Comparison of ENCODE assay signal across 18 cellular contexts in genomic region chr7:26439502-26440252, GRCh38.
DNase-seq lines count a peak whose midpoint lies in the region; ATAC-seq and TF ChIP-seq lines count a peak whose summit lies in the region.
"Had no signal": no experiment of that assay in that cellular context is flagged by ENCODE, and none has a peak within 500 bp of the region (broad histone marks: within the 10 kb centered on the region; RNA-seq: fewer than 3 reads in every experiment).

No MANE protein-coding gene starts in this region.

- peak; percentile 48 for DNase-seq in NCI-H1105 treated with DMSO at 0.1 percent for 48 hours (lab: John Stamatoyannopoulos, UW)
- DNase-seq in NCI-H510A (lab: John Stamatoyannopoulos, UW), result peak; percentile 48
- no peak for DNase-seq in endodermal cell
- DNase-seq in progenitor cell of endocrine pancreas (ENCODE audit: low spot score, unreplicated experiment), result no peak
- DNase-seq in NCI-H2029 (lab: John Stamatoyannopoulos, UW), result no peak
- DNase-seq: activated CD8-positive, alpha-beta T cell treated with anti-CD3 and anti-CD28 coated beads for 36 hours; activated T-cell treated with anti-CD3 and anti-CD28 coated beads, Interleukin-2, amount 50 U/mL, for 4 hours; cortex of kidney; KG1; left ventricle myocardium inferior; NCI-H1694; small intestine; thyroid gland had no signal

- peaks cover under 1% of the 10 kb centered on the region for H3K27me3 Mint-ChIP-seq in endodermal cell (ENCODE audit: insufficient read depth)
- no peaks in the 10 kb centered on the region for H3K27me3 Mint-ChIP-seq in progenitor cell of endocrine pancreas
- H3K27me3 Mint-ChIP-seq: B cell had no signal

- no peak overlapping the region for H3K9ac ChIP-seq in endodermal cell (ENCODE audit: extremely low read depth, low read length, poor library complexity, severe bottlenecking)

- H3K4me1 Mint-ChIP-seq in endodermal cell (peaks cover 12% of the 10 kb centered on the region), progenitor cell of endocrine pancreas (ENCODE audit: low read depth) (peaks cover 48% of the 10 kb centered on the region)
- H3K4me1 Mint-ChIP-seq: B cell had no signal

- H3K9me3 ChIP-seq in endodermal cell (ENCODE audit: control insufficient read depth, low read length), result no peaks in the 10 kb centered on the region
- H3K9me3 ChIP-seq: gastroesophageal sphincter, left ventricle myocardium inferior, thyroid gland had no signal

- H3K4me3 Mint-ChIP-seq in endodermal cell, result no peak overlapping the region
- no peak overlapping the region for H3K4me3 Mint-ChIP-seq in progenitor cell of endocrine pancreas (ENCODE audit: low read depth)
- H3K4me3 Mint-ChIP-seq: activated CD8-positive, alpha-beta T cell treated with anti-CD3 and anti-CD28 coated beads for 36 hours; activated T-cell treated with anti-CD3 and anti-CD28 coated beads, Interleukin-2, amount 50 U/mL, for 4 hours; B cell had no signal

- peaks cover 10% of the 10 kb centered on the region for H3K4me1 ChIP-seq in endodermal cell (ENCODE audit: control insufficient read depth, insufficient read depth, low read length)
- H3K4me1 ChIP-seq: gastroesophageal sphincter, left ventricle myocardium inferior, thyroid gland had no signal

- no peak overlapping the region for H3K4me3 ChIP-seq in endodermal cell (ENCODE audit: low read length)
- H3K4me3 ChIP-seq: gastroesophageal sphincter, left ventricle myocardium inferior, thyroid gland had no signal

- ATAC-seq in GM18511 (IDR thresholded peaks at IDR 0.05; ENCODE audit: unreplicated experiment) (no peak), GM19467 (IDR thresholded peaks at IDR 0.05; ENCODE audit: unreplicated experiment) (no peak)
- ATAC-seq: activated CD8-positive, alpha-beta T cell treated with anti-CD3 and anti-CD28 coated beads for 36 hours; activated naive CD4-positive, alpha-beta T cell treated with anti-CD3 and anti-CD28 coated beads, Interleukin-2, amount 50 U/mL, for 72 hours; activated T-cell treated with anti-CD3 and anti-CD28 coated beads, Interleukin-2, amount 50 U/mL, for 4 hours; gastroesophageal sphincter had no signal

- H3K27ac Mint-ChIP-seq in endodermal cell (no peak overlapping the region), progenitor cell of endocrine pancreas (peak overlapping the region; percentile 33)
- H3K27ac Mint-ChIP-seq: activated CD8-positive, alpha-beta T cell treated with anti-CD3 and anti-CD28 coated beads for 36 hours; activated naive CD4-positive, alpha-beta T cell treated with anti-CD3 and anti-CD28 coated beads, Interleukin-2, amount 50 U/mL, for 72 hours; B cell had no signal

- H3K9me3 Mint-ChIP-seq in endodermal cell, result no peaks in the 10 kb centered on the region
- no peaks in the 10 kb centered on the region for H3K9me3 Mint-ChIP-seq in progenitor cell of endocrine pancreas (ENCODE audit: low read depth)
- H3K9me3 Mint-ChIP-seq: activated CD8-positive, alpha-beta T cell treated with anti-CD3 and anti-CD28 coated beads for 36 hours; activated naive CD4-positive, alpha-beta T cell treated with anti-CD3 and anti-CD28 coated beads, Interleukin-2, amount 50 U/mL, for 72 hours; activated T-cell treated with anti-CD3 and anti-CD28 coated beads, Interleukin-2, amount 50 U/mL, for 4 hours had no signal

- H3K36me3 ChIP-seq in endodermal cell (ENCODE audit: control insufficient read depth, insufficient read depth, low read length), result no peaks in the 10 kb centered on the region
- H3K36me3 ChIP-seq: gastroesophageal sphincter, left ventricle myocardium inferior, thyroid gland had no signal

- no peaks in the 10 kb centered on the region for H3K27me3 ChIP-seq in endodermal cell (ENCODE audit: control insufficient read depth, insufficient read depth, low read length, poor library complexity, severe bottlenecking)
- H3K27me3 ChIP-seq: thyroid gland had no signal

- H3K36me3 Mint-ChIP-seq in endodermal cell (ENCODE audit: low read depth), result no peaks in the 10 kb centered on the region
- no peaks in the 10 kb centered on the region for H3K36me3 Mint-ChIP-seq in progenitor cell of endocrine pancreas (ENCODE audit: insufficient read depth)
- H3K36me3 Mint-ChIP-seq: activated naive CD4-positive, alpha-beta T cell treated with anti-CD3 and anti-CD28 coated beads, Interleukin-2, amount 50 U/mL, for 72 hours had no signal

- WGBS in endodermal cell (ENCODE audit: insufficient coverage in 1 of 2, insufficient read length in 1 of 2), 2 experiments, result 77 to 85% methylated on average over 8 of the region's 8 CpGs

- H3K27ac ChIP-seq in endodermal cell (ENCODE audit: low read depth, low read length), result peak overlapping the region; percentile 95
- H3K27ac ChIP-seq: gastroesophageal sphincter, left ventricle myocardium inferior, thyroid gland had no signal

- TF ChIP-seq CTCF in endodermal cell (conservative IDR thresholded peaks at IDR 0.05) (no peak), progenitor cell of endocrine pancreas (IDR thresholded peaks at IDR 0.05; ENCODE audit: unreplicated experiment) (no peak)

Comparison
In these comparisons a context has a peak if more than half of its experiments do, and no peak if none do; other contexts are left out.
1. DNase-seq: peak in NCI-H1105 treated with DMSO at 0.1 percent for 48 hours (single experiment) and NCI-H510A (single experiment); none in endodermal cell (single experiment), progenitor cell of endocrine pancreas (single experiment) and NCI-H2029 (single experiment).